In genomic region chr16:1493746-1494094, GRCh38 we compare ENCODE assay signal across 7 cellular contexts. TPM values are rescaled to one million over a fixed set of nuclear protein-coding genes. Genes with fewer than 3 reads are reported as not detected.
DNase-seq lines count a peak whose midpoint lies in the region; ATAC-seq, FAIRE-seq and TF ChIP-seq lines count a peak whose summit lies in the region.

No MANE protein-coding gene starts in this region.

- peaks cover 3% of the 10 kb centered on the region for H3K36me3 Mint-ChIP-seq in IgD-negative memory B cell

- peak; percentile 13 for ATAC-seq in left lobe of liver

- H3K36me3 ChIP-seq in brain microvascular endothelial cell (replicated peaks) (peaks cover 7% of the 10 kb centered on the region), thymus (ENCODE audit: control insufficient read depth, insufficient read depth) (peaks cover 31% of the 10 kb centered on the region)

- peaks cover 16% of the 10 kb centered on the region for H3K4me1 ChIP-seq in thymus (ENCODE audit: control insufficient read depth, insufficient read depth, low read length)

- DNase-seq in GM12892 (ENCODE audit: insufficient read length) (no peak), brain microvascular endothelial cell (no peak), left lobe of liver (ENCODE audit: low spot score) (no peak), NCI-H2107 treated with DMSO at 0.1 percent for 48 hours (lab: John Stamatoyannopoulos, UW; ENCODE audit: unreplicated experiment) (no peak), MV-4-11 (lab: John Stamatoyannopoulos, UW) (no peak)

- H3K27me3 Mint-ChIP-seq in IgD-negative memory B cell: no peaks in the 10 kb centered on the region

- in situ Hi-C loops in brain microvascular endothelial cell (cut with HindIII; ENCODE audit: low pct_ligation_motif_present, low sequenced_read_pairs): no loop called here

- no peaks in the 10 kb centered on the region for H3K9me3 Mint-ChIP-seq in IgD-negative memory B cell

- H3K4me3 Mint-ChIP-seq in IgD-negative memory B cell: peak overlapping the region; percentile 85 to 99 (median 90)

- peak overlapping the region; percentile 74 for H3K4me3 ChIP-seq in brain microvascular endothelial cell (ENCODE audit: low read depth, low read length)
- peak overlapping the region; percentile 93 for H3K4me3 ChIP-seq in thymus (ENCODE audit: low read length)

- FAIRE-seq in GM12892 (lab: Jason Lieb, UNC): peak; percentile 21

- 2% methylated on average over 30 of the region's 30 CpGs for WGBS in thymus

- TF ChIP-seq CTCF in brain microvascular endothelial cell (IDR thresholded peaks at IDR 0.05; ENCODE audit: low read depth, low read length, missing control alignments): no peak

- H3K27ac Mint-ChIP-seq in IgD-negative memory B cell: peak overlapping the region in 2 of 3 donors; percentile 86 to 90

- H3K27me3 ChIP-seq in brain microvascular endothelial cell (replicated peaks): no peaks in the 10 kb centered on the region
- H3K27me3 ChIP-seq in thymus (ENCODE audit: control insufficient read depth, insufficient read depth): no peaks in the 10 kb centered on the region

- peak overlapping the region; percentile 95 for H3K27ac ChIP-seq in brain microvascular endothelial cell
- peak overlapping the region; percentile 93 for H3K27ac ChIP-seq in thymus (ENCODE audit: low read depth)

- H3K4me1 Mint-ChIP-seq in IgD-negative memory B cell: peaks cover 10 to 12% (median 11%) of the 10 kb centered on the region in 3 donors

- TF ChIP-seq POLR2A in GM12892 (IDR thresholded peaks at IDR 0.05; ENCODE audit: low read depth, low read length): no peak

- no peaks in the 10 kb centered on the region for H3K9me3 ChIP-seq in thymus (ENCODE audit: control insufficient read depth)

RNA-seq across cellular contexts. Expression of gene TELO2, which starts 0.6 kb away (rescaled TPM):
- 13.7 TPM for polyA plus RNA-seq in GM12892 (2012; ENCODE audit: missing spikeins)
- polyA plus RNA-seq in IgD-negative memory B cell (37.4 TPM), thymus (97.4 TPM)
- 36.4 TPM for total RNA-seq in left lobe of liver

RNA-seq across cellular contexts. Expression of gene PTX4, which starts 5.0 kb away (rescaled TPM):
- not detected for polyA plus RNA-seq in GM12892 (2012; ENCODE audit: missing spikeins)
- polyA plus RNA-seq in IgD-negative memory B cell: not detected
- not detected for total RNA-seq in left lobe of liver
- polyA plus RNA-seq in thymus: 0.05 TPM

RNA-seq across cellular contexts. Expression of gene CLCN7, which starts 18.9 kb away (rescaled TPM):
- 14.7 TPM for polyA plus RNA-seq in GM12892 (2012; ENCODE audit: missing spikeins)
- 102 TPM for polyA plus RNA-seq in IgD-negative memory B cell
- 51.9 TPM for total RNA-seq in left lobe of liver
- 78.5 TPM for polyA plus RNA-seq in thymus

RNA-seq across cellular contexts. Expression of gene TMEM204, which starts 39.7 kb away (rescaled TPM):
- 0.15 TPM for polyA plus RNA-seq in GM12892 (2012; ENCODE audit: missing spikeins)
- polyA plus RNA-seq in IgD-negative memory B cell (2.9 TPM), thymus (29.3 TPM)
- 7.2 TPM for total RNA-seq in left lobe of liver

RNA-seq across cellular contexts. Expression of gene CCDC154, which starts 49.4 kb away (rescaled TPM):
- 0.38 TPM for polyA plus RNA-seq in GM12892 (2012; ENCODE audit: missing spikeins)
- polyA plus RNA-seq in IgD-negative memory B cell (1.5 TPM), thymus (14.0 TPM)
- total RNA-seq in left lobe of liver: 1.4 TPM
